In the genomic region with DNA sequence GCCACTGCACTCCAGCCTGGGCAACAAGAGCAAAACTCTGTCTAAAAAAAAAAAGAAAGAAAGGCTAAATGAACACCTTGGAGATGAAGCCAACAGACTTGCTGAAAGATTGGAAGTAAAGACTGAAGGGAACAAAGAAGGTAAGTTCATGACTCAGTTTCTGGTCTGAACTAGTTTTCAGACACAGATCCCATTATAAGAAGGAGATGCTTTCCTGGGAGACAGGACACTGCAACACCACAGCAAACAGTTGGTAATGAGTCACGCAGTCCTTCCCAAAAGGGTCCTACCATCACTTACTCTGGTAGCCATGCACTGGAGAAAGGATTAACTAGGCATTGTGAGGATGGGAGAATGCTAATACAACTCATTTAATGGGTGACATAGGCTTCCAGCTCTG, we compare ENCODE assay signal across 36 cellular contexts.
"Had no signal": no experiment of that assay in that cellular context is flagged by ENCODE, and none has a peak within 500 bp of the region (broad histone marks: within the 10 kb centered on the region; RNA-seq: fewer than 3 reads in every experiment).

No MANE protein-coding gene starts in this region.

- H3K27me3 ChIP-seq: ascending aorta, body of pancreas, breast epithelium had no signal

- H3K27ac ChIP-seq: ascending aorta, body of pancreas, PC-9, VCaP had no signal

- H3K36me3 ChIP-seq: ascending aorta, breast epithelium had no signal

- ATAC-seq: activated T-cell treated with anti-CD3 and anti-CD28 coated beads, Interleukin-2, amount 50 U/mL, for 4 hours; body of pancreas had no signal

- DNase-seq: activated B cell treated with CpG ODN at 0.5 μM for 24 hours; activated CD4-positive, alpha-beta memory T cell treated with anti-CD3 and anti-CD28 coated beads for 36 hours; activated CD4-positive, alpha-beta T cell treated with anti-CD3 and anti-CD28 coated beads for 4 hours; activated CD4-positive, alpha-beta T cell treated with anti-CD3 and anti-CD28 coated beads, Interleukin-2, amount 50 U/mL, for 1 hour; activated CD4-positive, CD25-positive, alpha-beta regulatory T cell treated with anti-CD3 and anti-CD28 coated beads, Interleukin-2, amount 50 U/mL, for 72 hours; activated CD8-positive, alpha-beta memory T cell treated with anti-CD3 and anti-CD28 coated beads, Interleukin-2, amount 50 U/mL, for 4 hours; activated effector memory CD4-positive, alpha-beta T cell treated with Interleukin-2 at 50 U/mL for 16 hours; activated naive CD4-positive, alpha-beta T cell; activated naive CD4-positive, alpha-beta T cell treated with anti-CD3 and anti-CD28 coated beads, Interleukin-2, amount 50 U/mL, for 16 hours; activated naive CD8-positive, alpha-beta T cell treated with anti-CD3 and anti-CD28 coated beads for 36 hours; activated T-cell treated with anti-CD3 and anti-CD28 coated beads for 4 hours; activated T-cell treated with anti-CD3 and anti-CD28 coated beads, Interleukin-2, amount 50 U/mL, for 4 hours; amygdala; body of pancreas; caudate nucleus; Kasumi-1; KG1; NCI-H1092 treated with DMSO at 0.1 percent for 48 hours; NCI-H1417; NCI-H146; NCI-H187; NCI-H2029 treated with DMSO at 0.1 percent for 48 hours; NCI-H2107; NCI-H2171; NCI-H510A; NCI-H748 treated with DMSO at 0.1 percent for 48 hours; NK-92 treated with Interleukin-12 subunit alpha and Interleukin-12 subunit beta, amount 100 ng/mL, for 24 hours; PC-9; Right ventricle myocardium superior; SW 1271; T-helper 1 cell; T-helper 2 cell; T-helper 9 cell had no signal

- H2AFZ ChIP-seq: PC-9 had no signal

- H3K4me3 ChIP-seq: ascending aorta, body of pancreas, breast epithelium, PC-9 had no signal

- H3K9me3 ChIP-seq: ascending aorta, body of pancreas, breast epithelium had no signal

- H3K4me2 ChIP-seq: PC-9 had no signal
